In the genomic region with DNA sequence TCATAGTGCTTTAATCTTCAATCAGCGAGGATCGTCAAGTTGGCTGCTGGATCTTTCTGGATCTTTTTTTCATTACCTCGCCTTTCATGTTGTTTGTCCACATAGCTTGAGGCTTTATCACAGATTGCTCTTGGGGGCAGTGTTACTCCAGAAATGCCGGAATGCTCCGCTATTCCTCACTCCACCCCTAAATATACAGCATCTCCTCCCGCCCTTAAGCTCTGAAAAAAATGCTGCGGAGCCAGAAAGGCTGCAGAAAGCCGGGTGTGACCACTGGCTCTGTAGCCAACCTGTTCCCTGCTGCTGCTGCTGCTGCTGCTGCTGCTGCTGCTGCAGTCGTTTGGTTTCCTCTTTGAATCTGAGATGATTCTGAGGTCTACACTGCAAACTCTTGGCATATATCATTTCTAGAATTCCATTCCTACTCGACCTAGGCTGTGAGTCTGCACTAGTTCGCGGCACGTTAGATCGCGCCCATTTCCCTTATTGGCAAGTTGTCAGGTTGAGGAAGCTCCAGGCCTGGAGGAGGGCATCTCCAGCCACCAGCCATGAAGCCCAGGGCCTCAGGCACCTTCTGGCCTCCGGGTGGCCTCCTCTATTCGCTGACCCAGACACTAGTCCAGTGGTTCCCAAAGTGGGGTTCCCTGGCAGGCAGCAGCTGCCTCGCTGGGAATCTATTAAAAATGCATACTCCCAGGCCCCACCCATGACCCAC, we compare ENCODE assay signal across 8 cellular contexts. TPM values are rescaled to one million over a fixed set of nuclear protein-coding genes. Genes with fewer than 3 reads are reported as not detected.
DNase-seq lines count a peak whose midpoint lies in the region; ATAC-seq, FAIRE-seq and TF ChIP-seq lines count a peak whose summit lies in the region.

No MANE protein-coding gene starts in this region.

- no peak overlapping the region for H3K27ac ChIP-seq in CD4-positive, CD25-positive, alpha-beta regulatory T cell (ENCODE audit: insufficient read depth, low read length, poor library complexity, severe bottlenecking)
- H3K27ac ChIP-seq in thoracic aorta: no peak overlapping the region

- peak; percentile 31 to 70 (median 54) for DNase-seq in CD4-positive, CD25-positive, alpha-beta regulatory T cell
- peak; percentile 6 for DNase-seq in SHP77 treated with DMSO at 0.1 percent for 48 hours (lab: John Stamatoyannopoulos, UW)
- peak; percentile 55 for DNase-seq in activated naive CD4-positive, alpha-beta T cell treated with Interleukin-2 at 50 U/mL for 16 hours
- peak; percentile 57 to 74 for DNase-seq in frontal cortex (ENCODE audit: low spot score in 2 of 2)
- peak; percentile 91 for DNase-seq in osteocyte (ENCODE audit: extremely low spot score, unreplicated experiment)
- DNase-seq in thoracic aorta (ENCODE audit: low spot score): peak; percentile 35

- no peaks in the 10 kb centered on the region for H3K27me3 ChIP-seq in CD4-positive, CD25-positive, alpha-beta regulatory T cell (ENCODE audit: control insufficient read depth, insufficient read depth, low read length)
- no peaks in the 10 kb centered on the region for H3K27me3 ChIP-seq in thoracic aorta (replicated peaks; ENCODE audit: insufficient read depth)

- peak overlapping the region in 2 of 4 donors; percentile 3 to 66 for H3K4me3 Mint-ChIP-seq in CD4-positive, CD25-positive, alpha-beta regulatory T cell
- H3K4me3 Mint-ChIP-seq in osteocyte (ENCODE audit: unreplicated experiment): no peak overlapping the region

- no peaks in the 10 kb centered on the region for H3K27me3 Mint-ChIP-seq in CD4-positive, CD25-positive, alpha-beta regulatory T cell
- H3K27me3 Mint-ChIP-seq in osteocyte (ENCODE audit: unreplicated experiment): peaks cover 3% of the 10 kb centered on the region

- no peak for FAIRE-seq in frontal cortex (lab: Jason Lieb, UNC)

- H3K4me1 ChIP-seq in CD4-positive, CD25-positive, alpha-beta regulatory T cell (ENCODE audit: control insufficient read depth, insufficient read depth, low read length, poor library complexity, severe bottlenecking): peaks cover 7% of the 10 kb centered on the region
- H3K4me1 ChIP-seq in thoracic aorta (ENCODE audit: control insufficient read depth in 1 of 2, low read depth in 2 of 2): peaks cover 0 to 3% of the 10 kb centered on the region in 2 donors

- no peak overlapping the region for H3K4me3 ChIP-seq in CD4-positive, CD25-positive, alpha-beta regulatory T cell (ENCODE audit: low read depth, low read length)
- H3K4me3 ChIP-seq in thoracic aorta: peak overlapping the region; percentile 36

- H3K36me3 Mint-ChIP-seq in CD4-positive, CD25-positive, alpha-beta regulatory T cell: no peaks in the 10 kb centered on the region
- no peaks in the 10 kb centered on the region for H3K36me3 Mint-ChIP-seq in osteocyte (ENCODE audit: unreplicated experiment)

- peak; percentile 58 to 78 for ATAC-seq in CD4-positive, CD25-positive, alpha-beta regulatory T cell (ENCODE audit: low read depth in 2 of 2)
- ATAC-seq in GM19463 (IDR thresholded peaks at IDR 0.05; ENCODE audit: unreplicated experiment) (peak; percentile 92), thoracic aorta (ENCODE audit: insufficient number of reproducible peaks, low FRiP score, low read depth) (peak; percentile 76)

- H3K27ac Mint-ChIP-seq in CD4-positive, CD25-positive, alpha-beta regulatory T cell: peak overlapping the region in 1 of 3 donors; percentile 71
- no peak overlapping the region for H3K27ac Mint-ChIP-seq in osteocyte (ENCODE audit: unreplicated experiment)

- no peaks in the 10 kb centered on the region for H3K9me3 ChIP-seq in CD4-positive, CD25-positive, alpha-beta regulatory T cell (ENCODE audit: control insufficient read depth in 2 of 2, low read length in 2 of 2)
- no peaks in the 10 kb centered on the region for H3K9me3 ChIP-seq in thoracic aorta

- H3K36me3 ChIP-seq in CD4-positive, CD25-positive, alpha-beta regulatory T cell (ENCODE audit: control insufficient read depth, insufficient read depth, low read length): no peaks in the 10 kb centered on the region
- H3K36me3 ChIP-seq in thoracic aorta: no peaks in the 10 kb centered on the region

- no peaks in the 10 kb centered on the region for H3K9me3 Mint-ChIP-seq in CD4-positive, CD25-positive, alpha-beta regulatory T cell
- no peaks in the 10 kb centered on the region for H3K9me3 Mint-ChIP-seq in osteocyte (ENCODE audit: unreplicated experiment)

- peaks cover 0 to 13% (median 0%) of the 10 kb centered on the region in 4 donors for H3K4me1 Mint-ChIP-seq in CD4-positive, CD25-positive, alpha-beta regulatory T cell
- peaks cover 3% of the 10 kb centered on the region for H3K4me1 Mint-ChIP-seq in osteocyte (ENCODE audit: unreplicated experiment)

- TF ChIP-seq CTCF in LNCAP (IDR thresholded peaks at IDR 0.05): peak; percentile 43; the same call in 1 of the 2 replicates
- peak; percentile 65 for TF ChIP-seq CTCF in osteocyte (IDR thresholded peaks at IDR 0.05)
- TF ChIP-seq CTCF in thoracic aorta (IDR thresholded peaks at IDR 0.05): no peak

RNA-seq across cellular contexts. Expression of a gene that starts 34.2 kb away (rescaled TPM):
- 45.8 TPM for total RNA-seq in CD4-positive, CD25-positive, alpha-beta regulatory T cell
- polyA plus RNA-seq in CD4-positive, CD25-positive, alpha-beta regulatory T cell: 10 to 100 TPM; 33.4 to 53.7 (median 46.0) TPM
- total RNA-seq in frontal cortex (56.7 TPM), osteocyte (89.9 and 97.8 TPM in 2 replicates), thoracic aorta (100 to 1,000 TPM; 119 to 145 TPM)

RNA-seq across cellular contexts. Expression of a gene that starts 52.1 kb away (rescaled TPM):
- total RNA-seq in CD4-positive, CD25-positive, alpha-beta regulatory T cell: 101 TPM
- 10 to 100 TPM; 12.4 to 21.8 (median 20.3) TPM for polyA plus RNA-seq in CD4-positive, CD25-positive, alpha-beta regulatory T cell
- 2.0 TPM for total RNA-seq in frontal cortex
- 0.19 and 0.39 TPM in 2 replicates for total RNA-seq in osteocyte
- 1 to 10 TPM; 8.5 to 9.1 TPM for total RNA-seq in thoracic aorta

RNA-seq across cellular contexts. Expression of a gene that starts 57.2 kb away (rescaled TPM):
- total RNA-seq in CD4-positive, CD25-positive, alpha-beta regulatory T cell: 309 TPM
- 100 to 1,000 TPM; 192 to 258 (median 219) TPM for polyA plus RNA-seq in CD4-positive, CD25-positive, alpha-beta regulatory T cell
- total RNA-seq in frontal cortex: 188 TPM
- total RNA-seq in osteocyte: 298 and 325 TPM in 2 replicates
- total RNA-seq in thoracic aorta: 100 to 1,000 TPM; 199 to 230 TPM

Comparison
In these comparisons a context has a peak if more than half of its experiments do, and no peak if none do; other contexts are left out.
1. DNase-seq: peak in every context shown above with its lines; median percentile 91 in osteocyte; 66 in frontal cortex; 55 in activated naive CD4-positive, alpha-beta T cell treated with Interleukin-2 at 50 U/mL for 16 hours; 54 in CD4-positive, CD25-positive, alpha-beta regulatory T cell; 35 in thoracic aorta; 6 in SHP77 treated with DMSO at 0.1 percent for 48 hours.
2. RNA of a gene that starts 52.1 kb away (total RNA-seq): 101 TPM in CD4-positive, CD25-positive, alpha-beta regulatory T cell (single experiment); 8.5 to 9.1 TPM in thoracic aorta, 2.0 TPM in frontal cortex (single experiment) and 0.19 to 0.39 TPM in osteocyte; every median in the first group is over 10 times any median in the second.
3. Peak in every context shown above with its lines, with median percentiles within 50 percentile points of each other: ATAC-seq.